ENCODE assay signal across 14 cellular contexts in the genomic region with DNA sequence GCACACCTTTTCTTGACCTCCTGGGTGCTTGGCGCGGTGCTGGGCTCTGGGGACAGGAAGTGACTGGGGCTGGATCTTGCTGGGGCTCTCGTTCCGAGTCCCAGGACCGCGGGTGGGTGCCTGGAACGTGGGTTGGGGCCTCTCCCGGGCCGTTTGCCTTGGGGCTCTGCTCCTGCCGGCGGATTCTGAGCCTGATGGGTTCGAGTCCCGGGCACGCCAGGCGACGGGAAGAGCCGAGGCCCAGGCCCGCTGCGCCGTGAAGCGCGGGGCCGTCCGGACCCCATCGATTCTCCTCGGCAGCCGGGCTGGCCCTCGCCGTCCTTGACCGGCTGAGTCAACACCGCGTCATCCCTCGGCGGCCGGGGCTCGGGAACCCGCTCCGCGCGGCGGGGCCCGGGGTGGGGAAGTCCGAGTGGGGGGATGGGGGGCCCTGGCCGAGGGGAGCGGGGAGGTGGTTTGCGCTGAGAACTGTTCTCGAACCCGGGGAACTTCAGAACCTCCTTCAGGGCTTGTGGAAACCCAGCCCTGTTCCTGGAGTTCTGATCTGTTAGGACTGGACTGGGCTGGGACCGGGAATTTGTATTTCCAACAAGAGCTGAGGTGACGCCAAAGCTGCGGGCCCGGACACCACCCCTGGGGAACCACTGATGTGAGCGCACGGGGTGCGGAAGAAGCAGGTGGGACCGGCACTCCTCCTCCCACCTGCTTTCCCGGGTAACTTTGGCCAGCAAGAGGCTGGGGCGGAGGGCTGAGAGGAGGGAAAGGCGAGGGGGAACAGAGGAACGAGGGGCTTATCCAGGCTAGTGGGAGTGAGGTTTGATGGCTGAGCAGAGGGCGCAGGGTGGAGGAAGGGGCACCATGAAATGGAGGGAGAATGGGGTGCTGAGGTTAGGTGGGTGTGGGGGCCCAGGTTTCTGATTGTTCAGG. TPM values are rescaled to one million over a fixed set of nuclear protein-coding genes. Genes with fewer than 3 reads are reported as not detected.
DNase-seq lines count a peak whose midpoint lies in the region; ATAC-seq, FAIRE-seq and TF ChIP-seq lines count a peak whose summit lies in the region.
"Had no signal": no experiment of that assay in that cellular context is flagged by ENCODE, and none has a peak within 500 bp of the region (broad histone marks: within the 10 kb centered on the region; RNA-seq: fewer than 3 reads in every experiment).

No MANE protein-coding gene starts in this region.

- H3K36me3 ChIP-seq in mesodermal cell (ENCODE audit: control insufficient read depth, insufficient read depth, low read length), result no peaks in the 10 kb centered on the region
- peaks cover 7% of the 10 kb centered on the region for H3K36me3 ChIP-seq in MG63
- H3K36me3 ChIP-seq in testis (ENCODE audit: low read depth, missing control alignments), result no peaks in the 10 kb centered on the region
- H3K36me3 ChIP-seq: BE2C had no signal

- intact Hi-C loops in right cardiac atrium (cut with DNase I), result no loop called here
- intact Hi-C loops in left ventricle myocardium superior (cut with micrococcal nuclease), result no loop called here
- intact Hi-C loops in testis (cut with DNase I; ENCODE audit: low total_unique reads), result no loop called here

- H3K27ac ChIP-seq in right cardiac atrium (ENCODE audit: low read length) (no peak overlapping the region), mesodermal cell (ENCODE audit: low read depth, low read length, severe bottlenecking) (no peak overlapping the region), testis (no peak overlapping the region)
- H3K27ac ChIP-seq: KMS-11 had no signal

- DNase-seq in right cardiac atrium (peak in 1 of 3 donors; percentile 63), left ventricle myocardium superior (no peak), endothelial cell (ENCODE audit: low spot score) (peak; percentile 50), MG63 (no peak), GM19239 (ENCODE audit: insufficient read length, low spot score) (no peak), NCI-H524 treated with DMSO at 0.1 percent for 48 hours (lab: John Stamatoyannopoulos, UW) (no peak), testis (no peak)
- DNase-seq: activated CD4-positive, alpha-beta T cell treated with anti-CD3 and anti-CD28 coated beads for 1 hour; BE2C; left cardiac atrium; stimulated activated CD4-positive, alpha-beta T cell treated with anti-CD3 and anti-CD28 coated beads, Interleukin-4, amount 100 ng/mL, for 1 hour had no signal

- peak overlapping the region; percentile 90 for H3K4me3 Mint-ChIP-seq in endothelial cell (ENCODE audit: unreplicated experiment)

- TF ChIP-seq POLR2A in testis (IDR thresholded peaks at IDR 0.05), result no peak

- no peak for TF ChIP-seq CTCF in endothelial cell (IDR thresholded peaks at IDR 0.05; ENCODE audit: unreplicated experiment)
- no peak for TF ChIP-seq CTCF in testis (IDR thresholded peaks at IDR 0.05)

- FAIRE-seq in GM19239 (lab: Jason Lieb, UNC), result no peak
- FAIRE-seq: GM12891 had no signal

- H3K27me3 ChIP-seq in right cardiac atrium (ENCODE audit: control insufficient read depth, insufficient read depth) (no peaks in the 10 kb centered on the region), MG63 (no peaks in the 10 kb centered on the region), testis (no peaks in the 10 kb centered on the region)
- H3K27me3 ChIP-seq: BE2C had no signal

- H3K4me1 Mint-ChIP-seq in endothelial cell (ENCODE audit: unreplicated experiment), result peaks cover 65% of the 10 kb centered on the region

- peaks cover 47% of the 10 kb centered on the region for H3K36me3 Mint-ChIP-seq in endothelial cell (ENCODE audit: low read depth, unreplicated experiment)

- ATAC-seq in right cardiac atrium (peak; percentile 7 to 16), left ventricle myocardium superior (no peak)

- WGBS in right cardiac atrium, result 42% methylated on average over 61 of the region's 61 CpGs
- 8 to 11% methylated on average over 35 to 36 of the region's 61 CpGs for WGBS in mesodermal cell (ENCODE audit: insufficient coverage in 2 of 2), 2 experiments
- 22 to 43% methylated on average over 12 to 58 of the region's 61 CpGs for WGBS in testis, 2 donors

- H3K27me3 Mint-ChIP-seq in endothelial cell (ENCODE audit: unreplicated experiment), result peaks cover 27% of the 10 kb centered on the region

- H3K4me1 ChIP-seq in right cardiac atrium (ENCODE audit: control insufficient read depth, insufficient read depth, low read length), result peaks cover 1% of the 10 kb centered on the region
- H3K4me1 ChIP-seq in mesodermal cell (ENCODE audit: control insufficient read depth, insufficient read depth, low read length, poor library complexity, severe bottlenecking), result peaks cover 3% of the 10 kb centered on the region
- H3K4me1 ChIP-seq in testis, result peaks cover 3% of the 10 kb centered on the region
- H3K4me1 ChIP-seq: BE2C had no signal

- H3K9me3 ChIP-seq in right cardiac atrium (ENCODE audit: control insufficient read depth, low read length), result no peaks in the 10 kb centered on the region
- no peaks in the 10 kb centered on the region for H3K9me3 ChIP-seq in mesodermal cell (ENCODE audit: control insufficient read depth, low read length)
- no peaks in the 10 kb centered on the region for H3K9me3 ChIP-seq in MG63
- no peaks in the 10 kb centered on the region for H3K9me3 ChIP-seq in testis
- H3K9me3 ChIP-seq: BE2C had no signal

- H3K4me3 ChIP-seq in right cardiac atrium (ENCODE audit: low read length), result peak overlapping the region; percentile 21
- H3K4me3 ChIP-seq in mesodermal cell (ENCODE audit: extremely low read depth, insufficient read depth, low read length, poor library complexity, severe bottlenecking), result peak overlapping the region; percentile 25
- H3K4me3 ChIP-seq in MG63, result no peak overlapping the region
- peak overlapping the region in 1 of 2 donors; percentile 52 for H3K4me3 ChIP-seq in testis

- no peaks in the 10 kb centered on the region for H3K9me3 Mint-ChIP-seq in endothelial cell (ENCODE audit: unreplicated experiment)

- peak overlapping the region; percentile 18 for H3K27ac Mint-ChIP-seq in endothelial cell (ENCODE audit: unreplicated experiment)

RNA-seq across cellular contexts. Expression of gene HHEX, which starts 6.2 kb away (rescaled TPM):
- total RNA-seq in right cardiac atrium (1 to 10 TPM; 2.6 to 6.9 (median 4.7) TPM), left ventricle myocardium superior (2.7 TPM), endothelial cell (ENCODE audit: unreplicated experiment) (182 TPM), testis (1 to 10 TPM; 2.6 to 4.0 TPM)
- polyA plus RNA-seq in right cardiac atrium (4.7 TPM), testis (ENCODE audit: insufficient read depth, low read depth, low replicate concordance) (5.6 TPM)
- 19.6 TPM for polyA plus RNA-seq in mesodermal cell (2013, experiment 1 of 2)
- 13.3 TPM for polyA plus RNA-seq in mesodermal cell (2013, experiment 2 of 2)
- 4.2 and 9.6 TPM in 2 replicates for total RNA-seq in MG63 (2014; rRNA removed; shearing (Covaris generic); ENCODE audit: low replicate concordance)

Comparison
In these comparisons a context has a peak if more than half of its experiments do, and no peak if none do; other contexts are left out.
1. RNA of gene HHEX, which starts 6.2 kb away (total RNA-seq): 182 TPM in endothelial cell (single experiment); 2.6 to 6.9 TPM in right cardiac atrium, 4.2 to 9.6 TPM in MG63, 2.6 to 4.0 TPM in testis and 2.7 TPM in left ventricle myocardium superior (single experiment); every median in the first group is over 10 times any median in the second.